29 cellular contexts compared by ENCODE assay signal in genomic region chr2:83143946-83144345, GRCh38.
"Had no signal": no experiment of that assay in that cellular context is flagged by ENCODE, and none has a peak within 500 bp of the region (broad histone marks: within the 10 kb centered on the region; RNA-seq: fewer than 3 reads in every experiment).

No MANE protein-coding gene starts in this region.

- ATAC-seq: activated CD4-positive, CD25-positive, alpha-beta regulatory T cell treated with anti-CD3 and anti-CD28 coated beads, Interleukin-2, amount 50 U/mL, for 24 hours; activated CD8-positive, alpha-beta T cell treated with anti-CD3 and anti-CD28 coated beads for 36 hours; activated T-cell treated with anti-CD3 and anti-CD28 coated beads, Interleukin-2, amount 50 U/mL, for 4 hours; activated T-helper 17 cell treated with anti-CD3 and anti-CD28 coated beads, Interleukin-2, amount 50 U/mL, for 72 hours; effector memory CD8-positive, alpha-beta T cell; esophagus mucosa; T-helper 17 cell had no signal

- H3K36me3 ChIP-seq: brain microvascular endothelial cell, WERI-Rb-1 had no signal

- H3K27ac ChIP-seq: brain microvascular endothelial cell, epithelial cell of prostate, WERI-Rb-1 had no signal

- H3K27me3 ChIP-seq: brain microvascular endothelial cell had no signal

- FAIRE-seq: astrocyte, bronchial epithelial cell, frontal cortex had no signal

- DNase-seq: activated B cell treated with CpG ODN at 0.5 μM for 24 hours; activated CD4-positive, alpha-beta T cell treated with anti-CD3 and anti-CD28 coated beads for 48 hours; activated CD4-positive, alpha-beta T cell treated with anti-CD3 and anti-CD28 coated beads, Interleukin-2, amount 50 U/mL, for 1 hour; activated CD4-positive, alpha-beta T cell treated with anti-CD3 and anti-CD28 coated beads, Interleukin-2, amount 50 U/mL, for 48 hours; activated CD8-positive, alpha-beta memory T cell treated with anti-CD3 and anti-CD28 coated beads for 24 hours; activated CD8-positive, alpha-beta T cell treated with anti-CD3 and anti-CD28 coated beads for 36 hours; activated effector memory CD4-positive, alpha-beta T cell treated with Interleukin-2 at 50 U/mL for 16 hours; activated gamma-delta T cell treated with Interleukin-2 at 50 U/mL for 16 hours; activated naive CD4-positive, alpha-beta T cell treated with anti-CD3 and anti-CD28 coated beads, Interleukin-2, amount 50 U/mL, for 16 hours; activated naive CD4-positive, alpha-beta T cell treated with Interleukin-2 at 50 U/mL for 16 hours; activated T-cell treated with anti-CD3 and anti-CD28 coated beads, Interleukin-2, amount 50 U/mL, for 4 hours; amniotic stem cell; anterior cingulate cortex; brain microvascular endothelial cell; cortex of kidney; effector CD4-positive, alpha-beta T cell; effector memory CD8-positive, alpha-beta T cell; head of caudate nucleus; T-helper 1 cell; T-helper 17 cell; T1000; WERI-Rb-1 had no signal
